ENCODE assay signal across 12 cellular contexts in the genomic region with DNA sequence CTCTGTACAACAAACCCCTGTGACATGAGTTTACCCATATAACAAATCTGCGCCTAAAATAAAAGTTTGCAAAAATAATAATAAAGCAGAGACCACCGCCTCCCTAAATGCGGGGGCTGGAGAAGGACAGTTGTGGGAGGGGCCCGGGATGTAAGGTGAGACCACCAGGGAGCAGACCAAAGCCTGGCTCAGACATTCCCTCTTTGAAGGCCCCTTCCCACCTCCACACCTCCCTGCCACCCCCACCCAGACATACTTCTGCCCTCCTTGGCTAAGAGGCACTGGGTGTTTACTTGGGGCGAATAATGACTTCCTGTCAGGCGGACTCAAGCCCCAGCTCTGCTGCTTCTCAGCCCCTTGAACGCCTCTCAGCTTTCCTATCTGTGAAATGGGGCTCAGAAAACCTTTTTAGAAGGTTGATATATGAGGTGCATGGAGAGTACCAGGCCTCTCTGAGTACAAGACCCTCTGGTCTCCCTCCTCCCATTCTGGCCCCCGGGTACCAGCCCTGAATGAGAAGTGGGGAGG. TPM values are rescaled to one million over a fixed set of nuclear protein-coding genes. Genes with fewer than 3 reads are reported as not detected.
DNase-seq lines count a peak whose midpoint lies in the region; ATAC-seq, FAIRE-seq and TF ChIP-seq lines count a peak whose summit lies in the region.
"Had no signal": no experiment of that assay in that cellular context is flagged by ENCODE, and none has a peak within 500 bp of the region (broad histone marks: within the 10 kb centered on the region; RNA-seq: fewer than 3 reads in every experiment).

No MANE protein-coding gene starts in this region.

- H3K4me1 Mint-ChIP-seq in naive B cell = peaks cover 15 to 31% (median 16%) of the 10 kb centered on the region in 3 donors

- H3K4me2 ChIP-seq in endothelial cell of umbilical vein (ENCODE audit: insufficient read depth, low read length) = peak overlapping the region; percentile 31

- WGBS in urinary bladder = 53% methylated on average over 8 of the region's 8 CpGs

- H3K36me3 Mint-ChIP-seq in naive B cell = no peaks in the 10 kb centered on the region

- dilution Hi-C loops in endothelial cell of umbilical vein (cut with MboI; ENCODE audit: extremely low pct_ligation_motif_present, low sequenced_read_pairs) = no loop called here

- H3K9me3 Mint-ChIP-seq in naive B cell = no peaks in the 10 kb centered on the region

- peak overlapping the region in 5 of 8 donors; percentile 8 to 64 (median 51) for H3K4me3 Mint-ChIP-seq in naive B cell

- H3K27me3 Mint-ChIP-seq in naive B cell = peaks cover 11 to 30% (median 24%) of the 10 kb centered on the region in 3 donors

- H2AFZ ChIP-seq in endothelial cell of umbilical vein (ENCODE audit: low read depth, low read length) = no peak overlapping the region

- CTCF ChIA-PET in endothelial cell of umbilical vein (lab: Charles Lee) = interaction anchor here (0.9 to 3.0 kb wide), 8 partner anchors 9 to 447 kb away, joined by 3 to 24 read pairs (median 4); no protein-coding TSS in a partner anchor

- H3K4me1 ChIP-seq in cardiac muscle cell (ENCODE audit: low read depth) (peaks cover 17% of the 10 kb centered on the region), endothelial cell of umbilical vein (ENCODE audit: control insufficient read depth, extremely low read depth, insufficient read depth, low read length) (peaks cover 20% of the 10 kb centered on the region), urinary bladder (ENCODE audit: insufficient read depth) (no peaks in the 10 kb centered on the region)

- H3K36me3 ChIP-seq in cardiac muscle cell (no peaks in the 10 kb centered on the region), endothelial cell of umbilical vein (ENCODE audit: control insufficient read depth in 2 of 2, extremely low read depth in 1 of 2, insufficient read depth in 2 of 2, low read length in 2 of 2) (no peaks in the 10 kb centered on the region), urinary bladder (ENCODE audit: insufficient read depth) (no peaks in the 10 kb centered on the region)

- no peaks in the 10 kb centered on the region for H3K79me2 ChIP-seq in endothelial cell of umbilical vein (ENCODE audit: control insufficient read depth, insufficient read depth, low read length)

- ATAC-seq in naive B cell (ENCODE audit: low read depth in 2 of 2) = peak in 1 of 2 donors; percentile 28

- H4K20me1 ChIP-seq in endothelial cell of umbilical vein (replicated peaks; ENCODE audit: control insufficient read depth, extremely low read depth, insufficient read depth, low read length) = no peaks in the 10 kb centered on the region

- H3K9me1 ChIP-seq in endothelial cell of umbilical vein (replicated peaks; ENCODE audit: control insufficient read depth, extremely low read depth, insufficient read depth, low read length) = no peaks in the 10 kb centered on the region

- BruUV-seq in endothelial cell of umbilical vein (replicated peaks; lab: Mats Ljungman, UMichigan) = no TSS peak

- TF ChIP-seq POLR2A in endothelial cell of umbilical vein (IDR thresholded peaks at IDR 0.05; ENCODE audit: low read depth, low read length) = no peak

- POLR2A ChIA-PET in endothelial cell of umbilical vein (lab: Charles Lee) = interaction anchor here (0.5 to 1.0 kb wide), 2 partner anchors 10 to 131 kb away, joined by 5 read pairs; no protein-coding TSS in a partner anchor

- FAIRE-seq in endothelial cell of umbilical vein (lab: Jason Lieb, UNC) = no peak

- H3K9me3 ChIP-seq in cardiac muscle cell (ENCODE audit: low read depth) = no peaks in the 10 kb centered on the region
- no peaks in the 10 kb centered on the region for H3K9me3 ChIP-seq in endothelial cell of umbilical vein (replicated peaks; ENCODE audit: control insufficient read depth, insufficient read depth, low read length)

- intact Hi-C loops in cardiac septum (cut with DNase I) (no loop called here), endothelial cell of umbilical vein (cut with micrococcal nuclease) (loop anchor here (1.0 kb wide), 1 partner anchor 11 kb away; no protein-coding TSS in a partner anchor)

- H3K9ac ChIP-seq in endothelial cell of umbilical vein (replicated peaks; ENCODE audit: extremely low read depth, insufficient read depth, low read length) = no peak overlapping the region

- no peak for TF ChIP-seq CTCF in cardiac muscle cell (IDR thresholded peaks at IDR 0.05; ENCODE audit: low read depth, low read length)
- TF ChIP-seq CTCF in endothelial cell of umbilical vein (IDR thresholded peaks at IDR 0.05; ENCODE audit: extremely low read depth in 1 of 2, insufficient read depth in 1 of 2, low read depth in 1 of 2, low read length in 2 of 2) = no peak

- H3K4me3 ChIP-seq in cardiac muscle cell (no peak overlapping the region), endothelial cell of umbilical vein (replicated peaks in 1 of 3; ENCODE audit: insufficient read depth in 1 of 3, low read depth in 1 of 3, low read length in 3 of 3) (no peak overlapping the region), urinary bladder (ENCODE audit: low read depth, low read length) (no peak overlapping the region)

- peak overlapping the region in 2 of 6 donors; percentile 57 to 70 for H3K27ac Mint-ChIP-seq in naive B cell

- H3K27ac ChIP-seq in cardiac muscle cell = peak overlapping the region; percentile 79
- H3K27ac ChIP-seq in endothelial cell of umbilical vein (ENCODE audit: insufficient read depth, low read depth, low read length) = peak overlapping the region; percentile 83
- peak overlapping the region; percentile 69 for H3K27ac ChIP-seq in urinary bladder (ENCODE audit: low read depth)

- DNase-seq in cardiac muscle cell (ENCODE audit: low read depth in 1 of 2, low spot score in 1 of 2) (no peak), cardiac septum (ENCODE audit: low spot score) (no peak), endothelial cell of umbilical vein (ENCODE audit: low read depth, low spot score) (no peak), naive B cell (no peak), OCI-M1 (lab: John Stamatoyannopoulos, UW) (no peak), foreskin melanocyte (no peak), NCI-H748 treated with DMSO at 0.1 percent for 48 hours (lab: John Stamatoyannopoulos, UW) (no peak)
- DNase-seq: activated CD8-positive, alpha-beta memory T cell treated with anti-CD3 and anti-CD28 coated beads, Interleukin-2, amount 50 U/mL, for 48 hours; NCI-H1694 treated with DMSO at 0.1 percent for 48 hours had no signal

- no peaks in the 10 kb centered on the region for H3K27me3 ChIP-seq in cardiac muscle cell
- no peaks in the 10 kb centered on the region for H3K27me3 ChIP-seq in endothelial cell of umbilical vein (ENCODE audit: control insufficient read depth in 2 of 2, insufficient read depth in 2 of 2, low read length in 2 of 2)

TF ChIP-seq in endothelial cell of umbilical vein, 7 proteins besides CTCF, POLR2A, EP300 and RAD21:
- TF ChIP-seq POLR2AphosphoS5 (IDR thresholded peaks at IDR 0.05; ENCODE audit: insufficient read depth, low read depth, low read length) = no peak
TF ChIP-seq in endothelial cell of umbilical vein: peak in this region for 0.

RNA-seq across cellular contexts. Expression of gene GGTA1, which starts 58.8 kb away (rescaled TPM):
- not detected in 2 replicates for total RNA-seq in cardiac muscle cell
- 1.1 and 1.6 TPM in 2 replicates for polyA plus RNA-seq in cardiac muscle cell
- 8.8 TPM for total RNA-seq in cardiac septum
- total RNA-seq in endothelial cell of umbilical vein = not detected in 2 replicates
- polyA plus RNA-seq in endothelial cell of umbilical vein = not detected in 2 replicates
- polyA plus RNA-seq in endothelial cell of umbilical vein (2011; cell fraction: cytosol; rRNA removed) = 0.04 and 0.06 TPM in 2 replicates
- polyA plus RNA-seq in endothelial cell of umbilical vein (2011; cell fraction: nucleus; rRNA removed) = not detected in 2 replicates
- polyA plus RNA-seq in endothelial cell of umbilical vein (2012) = 0.14 TPM in 1 of 2 replicates, not detected in the other
- not detected in 2 replicates for polyA minus RNA-seq in endothelial cell of umbilical vein
- not detected for polyA minus RNA-seq in endothelial cell of umbilical vein (2011; cell fraction: cytosol; rRNA and poly(A)+ RNA removed)
- polyA minus RNA-seq in endothelial cell of umbilical vein (2011; cell fraction: nucleus; rRNA and poly(A)+ RNA removed) = not detected in 2 replicates
- polyA plus RNA-seq in naive B cell (ENCODE audit: low read depth in 6 of 6) = 1 to 10 TPM in 1 of 6 donors, under 1 TPM in 4, not detected in 1; 0.22 to 1.5 (median 0.64) TPM
- 10.2 TPM for total RNA-seq in urinary bladder
- polyA plus RNA-seq in urinary bladder = 5.1 TPM
- total RNA-seq: bronchial epithelial cell; T-helper 2 cell treated with Interferon-gamma antibody and Interleukin-4, amounts not matched to agents 100 ng/mL and 5 ng/mL, for 36 hours had no signal
